In genomic region chr2:222304737-222305509, GRCh38 we compare ENCODE assay signal across 8 cellular contexts. TPM values are rescaled to one million over a fixed set of nuclear protein-coding genes. Genes with fewer than 3 reads are reported as not detected.
A peak's percentile ranks its signal among the peaks of the same experiment; 100 is the strongest.
DNase-seq lines count a peak whose midpoint lies in the region; ATAC-seq and TF ChIP-seq lines count a peak whose summit lies in the region.

No MANE protein-coding gene starts in this region.

- no peaks in the 10 kb centered on the region for H3K36me3 ChIP-seq in HAP-1 (replicated peaks)

- H3K4me1 ChIP-seq in HAP-1: no peaks in the 10 kb centered on the region

- H3K4me1 Mint-ChIP-seq in CD4-positive, alpha-beta T cell (ENCODE audit: low read depth): peaks cover 36% of the 10 kb centered on the region
- peaks cover 11 to 28% (median 21%) of the 10 kb centered on the region in 3 donors for H3K4me1 Mint-ChIP-seq in IgD-negative memory B cell
- peaks cover 34% of the 10 kb centered on the region for H3K4me1 Mint-ChIP-seq in central memory CD8-positive, alpha-beta T cell
- peaks cover 12 to 20% of the 10 kb centered on the region in 2 donors for H3K4me1 Mint-ChIP-seq in natural killer cell treated with Interleukin-12 subunit alpha and Interleukin-12 subunit beta and Interleukin-15 and Interleukin-18, amount 100 ng/mL, for 72 hours (ENCODE audit: low read depth in 2 of 2)

- CTCF ChIA-PET in CD4-positive, alpha-beta T cell (lab: Charles Lee): no interaction called here
- CTCF ChIA-PET in HEK293T (lab: Yijun Ruan, JAX): no interaction called here

- POLR2A ChIA-PET in CD4-positive, alpha-beta T cell (lab: Charles Lee): no interaction called here
- POLR2A ChIA-PET in HEK293T (lab: Yijun Ruan, JAX): no interaction called here

- peaks cover 6% of the 10 kb centered on the region for H3K9me3 ChIP-seq in CD4-positive, alpha-beta T cell (ENCODE audit: control insufficient read depth, low read length)
- H3K9me3 ChIP-seq in HAP-1: no peaks in the 10 kb centered on the region

- H3K27ac Mint-ChIP-seq in CD4-positive, alpha-beta T cell: no peak overlapping the region
- peak overlapping the region; percentile 33 to 88 (median 85) for H3K27ac Mint-ChIP-seq in IgD-negative memory B cell
- no peak overlapping the region for H3K27ac Mint-ChIP-seq in central memory CD8-positive, alpha-beta T cell (ENCODE audit: low read depth)
- no peak overlapping the region for H3K27ac Mint-ChIP-seq in natural killer cell treated with Interleukin-12 subunit alpha and Interleukin-12 subunit beta and Interleukin-15 and Interleukin-18, amount 100 ng/mL, for 72 hours

- no peak overlapping the region for H3K4me3 ChIP-seq in HAP-1

- no peak for ATAC-seq in CD4-positive, alpha-beta T cell (ENCODE audit: poor library complexity)
- ATAC-seq in central memory CD8-positive, alpha-beta T cell (replicated peaks; ENCODE audit: extremely low read depth, poor library complexity, severe bottlenecking): no peak
- no peak for ATAC-seq in natural killer cell treated with Interleukin-12 subunit alpha and Interleukin-12 subunit beta and Interleukin-15 and Interleukin-18, amount 100 ng/mL, for 72 hours

- H3K9me3 Mint-ChIP-seq in CD4-positive, alpha-beta T cell: no peaks in the 10 kb centered on the region
- H3K9me3 Mint-ChIP-seq in IgD-negative memory B cell: peaks cover 3 to 18% (median 4%) of the 10 kb centered on the region in 3 donors
- no peaks in the 10 kb centered on the region for H3K9me3 Mint-ChIP-seq in central memory CD8-positive, alpha-beta T cell
- H3K9me3 Mint-ChIP-seq in natural killer cell treated with Interleukin-12 subunit alpha and Interleukin-12 subunit beta and Interleukin-15 and Interleukin-18, amount 100 ng/mL, for 72 hours: peaks cover 4% of the 10 kb centered on the region

- DNase-seq in CD4-positive, alpha-beta T cell: no peak
- no peak for DNase-seq in central memory CD8-positive, alpha-beta T cell (ENCODE audit: low spot score in 2 of 2)
- DNase-seq in natural killer cell treated with Interleukin-12 subunit alpha and Interleukin-12 subunit beta and Interleukin-15 and Interleukin-18, amount 100 ng/mL, for 72 hours (ENCODE audit: low spot score): no peak
- DNase-seq in caudate nucleus (lab: John Stamatoyannopoulos, UW) (no peak), NCI-H1048 (lab: John Stamatoyannopoulos, UW) (no peak), HEK293T (ENCODE audit: extremely low spot score) (no peak), HAP-1 (ENCODE audit: low spot score in 2 of 2) (no peak)

- no peak for TF ChIP-seq CTCF in CD4-positive, alpha-beta T cell (IDR thresholded peaks at IDR 0.05)

- H3K27me3 Mint-ChIP-seq in CD4-positive, alpha-beta T cell: peaks cover 100% of the 10 kb centered on the region
- H3K27me3 Mint-ChIP-seq in IgD-negative memory B cell: peaks cover 91% of the 10 kb centered on the region
- peaks cover 100% of the 10 kb centered on the region for H3K27me3 Mint-ChIP-seq in central memory CD8-positive, alpha-beta T cell
- H3K27me3 Mint-ChIP-seq in natural killer cell treated with Interleukin-12 subunit alpha and Interleukin-12 subunit beta and Interleukin-15 and Interleukin-18, amount 100 ng/mL, for 72 hours: peaks cover 66 to 82% of the 10 kb centered on the region in 2 donors

- H3K36me3 Mint-ChIP-seq in CD4-positive, alpha-beta T cell (ENCODE audit: low read depth): no peaks in the 10 kb centered on the region
- H3K36me3 Mint-ChIP-seq in IgD-negative memory B cell: peaks cover 2% of the 10 kb centered on the region
- peaks cover 9% of the 10 kb centered on the region for H3K36me3 Mint-ChIP-seq in central memory CD8-positive, alpha-beta T cell (ENCODE audit: insufficient read depth)
- H3K36me3 Mint-ChIP-seq in natural killer cell treated with Interleukin-12 subunit alpha and Interleukin-12 subunit beta and Interleukin-15 and Interleukin-18, amount 100 ng/mL, for 72 hours: peaks cover 10% of the 10 kb centered on the region

- H3K27ac ChIP-seq in CD4-positive, alpha-beta T cell (ENCODE audit: low read depth, low read length): no peak overlapping the region
- H3K27ac ChIP-seq in caudate nucleus (ENCODE audit: low read depth, low read length): no peak overlapping the region

- in situ Hi-C loops in HAP-1 (cut with MboI; ENCODE audit: low sequenced_read_pairs): loop anchor here (25.0 kb wide), 2 partner anchors 243 to 257 kb away; no protein-coding TSS in a partner anchor

- peak overlapping the region; percentile 78 for H3K4me3 Mint-ChIP-seq in CD4-positive, alpha-beta T cell
- H3K4me3 Mint-ChIP-seq in IgD-negative memory B cell: peak overlapping the region; percentile 77 to 95 (median 88)
- peak overlapping the region; percentile 62 for H3K4me3 Mint-ChIP-seq in central memory CD8-positive, alpha-beta T cell
- peak overlapping the region; percentile 62 for H3K4me3 Mint-ChIP-seq in natural killer cell treated with Interleukin-12 subunit alpha and Interleukin-12 subunit beta and Interleukin-15 and Interleukin-18, amount 100 ng/mL, for 72 hours

- peaks cover 100% of the 10 kb centered on the region for H3K27me3 ChIP-seq in CD4-positive, alpha-beta T cell (ENCODE audit: control insufficient read depth, insufficient read depth, low read length)
- H3K27me3 ChIP-seq in HAP-1 (ENCODE audit: low read depth): peaks cover 15% of the 10 kb centered on the region

- intact Hi-C loops in CD4-positive, alpha-beta T cell (cut with DNase I, micrococcal nuclease): no loop called here

TF ChIP-seq in HEK293T, 16 proteins besides CTCF, POLR2A, EP300 and RAD21:
- TF ChIP-seq L3MBTL2 (conservative IDR thresholded peaks at IDR 0.05) (no peak), LEF1 (IDR thresholded peaks at IDR 0.05; ENCODE audit: borderline replicate concordance) (no peak), FOXK2 (IDR thresholded peaks at IDR 0.05) (no peak), ARNT (IDR thresholded peaks at IDR 0.05) (no peak), CTBP1 (IDR thresholded peaks at IDR 0.05; ENCODE audit: borderline replicate concordance) (no peak), ZNF384 (IDR thresholded peaks at IDR 0.05) (no peak)

RNA-seq across cellular contexts. Expression of gene PAX3, which starts 6.1 kb away (rescaled TPM):
- total RNA-seq in CD4-positive, alpha-beta T cell: not detected
- not detected for polyA plus RNA-seq in IgD-negative memory B cell
- total RNA-seq in natural killer cell treated with Interleukin-12 subunit alpha and Interleukin-12 subunit beta and Interleukin-15 and Interleukin-18, amount 100 ng/mL, for 72 hours: not detected

Comparison
In these comparisons a context has a peak if more than half of its experiments do, and no peak if none do; other contexts are left out.
1. H3K27ac Mint-ChIP-seq: peak in IgD-negative memory B cell (3 of 3); none in CD4-positive, alpha-beta T cell (single experiment), central memory CD8-positive, alpha-beta T cell (single experiment) and natural killer cell treated with Interleukin-12 subunit alpha and Interleukin-12 subunit beta and Interleukin-15 and Interleukin-18, amount 100 ng/mL, for 72 hours (0 of 2).
2. Peak in every context shown above with its lines, with median percentiles within 50 percentile points of each other: H3K4me3 Mint-ChIP-seq.